ENCODE assay signal across 2 cellular contexts in the genomic region with DNA sequence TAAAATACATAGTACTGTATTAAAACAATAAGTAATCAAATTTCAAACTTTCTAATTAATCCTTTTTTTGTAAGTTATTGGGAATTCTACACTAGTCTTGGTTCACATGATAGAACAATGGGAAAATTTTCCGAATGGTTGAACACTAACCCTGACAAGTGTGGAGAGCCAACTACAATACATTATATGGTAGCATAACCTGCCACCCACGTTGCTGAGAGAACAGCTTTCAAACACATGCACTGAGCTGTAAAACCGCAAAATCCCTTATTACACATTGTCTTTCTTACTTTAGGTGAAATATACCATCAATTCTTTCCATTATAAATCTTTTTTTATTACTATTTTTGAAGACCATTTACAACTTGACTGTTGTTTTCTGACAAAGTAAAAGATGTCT.
TF ChIP-seq lines count a peak whose summit lies in the region.

No MANE protein-coding gene starts in this region.

TF ChIP-seq in GM12891, 5 proteins besides CTCF, POLR2A, EP300 and RAD21:
- TF ChIP-seq POLR2AphosphoS5 (IDR thresholded peaks at IDR 0.05; ENCODE audit: low read depth, low read length) = no peak
- no peak for TF ChIP-seq POU2F2 (IDR thresholded peaks at IDR 0.05; ENCODE audit: low read depth, low read length)
- no peak for TF ChIP-seq SPI1 (IDR thresholded peaks at IDR 0.05; ENCODE audit: low read depth, low read length)
- TF ChIP-seq PAX5 (IDR thresholded peaks at IDR 0.05; ENCODE audit: insufficient read depth, low read length, severe bottlenecking) = no peak
- no peak for TF ChIP-seq TAF1 (IDR thresholded peaks at IDR 0.05; ENCODE audit: low read depth, low read length)

TF ChIP-seq in GM12878, 131 proteins besides CTCF, POLR2A, EP300 and RAD21:
- TF ChIP-seq RUNX3 (IDR thresholded peaks at IDR 0.05; ENCODE audit: low read length) = no peak
- no peak for TF ChIP-seq BRCA1 (IDR thresholded peaks at IDR 0.05; ENCODE audit: low read depth, low read length)
- TF ChIP-seq EED (IDR thresholded peaks at IDR 0.05; ENCODE audit: low read depth) = no peak
- TF ChIP-seq FOXK2 (IDR thresholded peaks at IDR 0.05) = no peak
- TF ChIP-seq SIX5 (IDR thresholded peaks at IDR 0.05; ENCODE audit: low read depth, low read length, severe bottlenecking) = no peak
- peak; percentile 36; the same call in 1 of the 2 replicates for TF ChIP-seq IKZF1 (conservative IDR thresholded peaks at IDR 0.05)
